In the genomic region with DNA sequence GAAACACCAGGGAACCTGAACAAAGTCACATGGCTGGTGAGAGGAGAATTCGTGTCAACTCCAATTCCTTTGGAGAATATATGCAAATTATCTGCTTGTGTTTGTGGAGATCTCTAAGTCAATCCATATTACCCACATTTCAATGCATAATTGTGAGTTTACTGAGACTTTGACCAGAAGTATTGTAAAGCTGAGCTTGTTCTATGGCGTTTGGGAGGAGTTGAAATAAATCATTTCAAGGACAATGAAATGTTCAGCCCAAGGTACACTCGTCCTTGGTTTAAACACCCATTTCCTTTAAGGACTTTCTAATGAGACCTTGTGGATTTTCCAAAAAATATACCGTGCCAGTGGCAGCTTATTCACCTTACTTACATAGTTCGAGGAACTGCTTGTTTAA, we compare ENCODE assay signal across 15 cellular contexts.
DNase-seq lines count a peak whose midpoint lies in the region; ATAC-seq and TF ChIP-seq lines count a peak whose summit lies in the region.
"Had no signal": no experiment of that assay in that cellular context is flagged by ENCODE, and none has a peak within 500 bp of the region (broad histone marks: within the 10 kb centered on the region; RNA-seq: fewer than 3 reads in every experiment).

No MANE protein-coding gene starts in this region.

- POLR2A ChIA-PET in activated B cell treated with CpG ODN at 0.5 μM for 24 hours (lab: Charles Lee) = no interaction called here

- intact Hi-C loops in activated B cell treated with CpG ODN at 0.5 μM for 24 hours (cut with micrococcal nuclease) = no loop called here
- intact Hi-C loops in esophagus muscularis mucosa (cut with DNase I) = no loop called here
- intact Hi-C loops in activated naive CD4-positive, alpha-beta T cell treated with anti-CD3 and anti-CD28 coated beads for 36 hours (cut with micrococcal nuclease) = no loop called here

- DNase-seq in NOMO-1 treated with DMSO at 0.1 percent for 48 hours (lab: John Stamatoyannopoulos, UW; ENCODE audit: unreplicated experiment) = peak; percentile 10
- DNase-seq in NOMO-1 (lab: John Stamatoyannopoulos, UW; ENCODE audit: unreplicated experiment in 2 of 2) = no peak
- no peak for DNase-seq in activated B cell treated with CpG ODN at 0.5 μM for 24 hours
- DNase-seq in esophagus muscularis mucosa (ENCODE audit: extremely low spot score) = no peak
- no peak for DNase-seq in stimulated activated naive B cell treated with anti-CD40 and anti-IgM and Interleukin-4, amounts not matched to agents 10 μg/mL and 1 μg/mL and 100 μg/mL, for 72 hours
- DNase-seq in activated naive CD4-positive, alpha-beta T cell treated with anti-CD3 and anti-CD28 coated beads for 36 hours = no peak
- no peak for DNase-seq in WERI-Rb-1
- DNase-seq: CD4-positive, CD25-positive, alpha-beta regulatory T cell; DMS53; GOT3; HCEC 1CT; HFFc6 had no signal

- H3K36me3 ChIP-seq in esophagus muscularis mucosa (no peaks in the 10 kb centered on the region), WERI-Rb-1 (no peaks in the 10 kb centered on the region)
- H3K36me3 ChIP-seq: BLaER1 had no signal

- no peak overlapping the region for H3K4me3 Mint-ChIP-seq in activated B cell treated with CpG ODN at 0.5 μM for 24 hours
- H3K4me3 Mint-ChIP-seq in stimulated activated naive B cell treated with anti-CD40 and anti-IgM and Interleukin-4, amounts not matched to agents 10 μg/mL and 1 μg/mL and 100 μg/mL, for 72 hours = no peak overlapping the region
- H3K4me3 Mint-ChIP-seq in activated naive CD4-positive, alpha-beta T cell treated with anti-CD3 and anti-CD28 coated beads for 36 hours = no peak overlapping the region
- H3K4me3 Mint-ChIP-seq: CD4-positive, CD25-positive, alpha-beta regulatory T cell; HFFc6 had no signal

- no peaks in the 10 kb centered on the region for H3K9me3 ChIP-seq in esophagus muscularis mucosa
- no peaks in the 10 kb centered on the region for H3K9me3 ChIP-seq in WERI-Rb-1 (ENCODE audit: severe bottlenecking)
- H3K9me3 ChIP-seq: BLaER1 had no signal

- TF ChIP-seq EP300 in esophagus muscularis mucosa (IDR thresholded peaks at IDR 0.05) = no peak

- H3K27me3 ChIP-seq in esophagus muscularis mucosa = no peaks in the 10 kb centered on the region
- H3K27me3 ChIP-seq in WERI-Rb-1 (ENCODE audit: insufficient read depth, low read depth, severe bottlenecking) = no peaks in the 10 kb centered on the region
- H3K27me3 ChIP-seq: BLaER1 had no signal

- no peaks in the 10 kb centered on the region for H3K9me3 Mint-ChIP-seq in activated B cell treated with CpG ODN at 0.5 μM for 24 hours
- H3K9me3 Mint-ChIP-seq in stimulated activated naive B cell treated with anti-CD40 and anti-IgM and Interleukin-4, amounts not matched to agents 10 μg/mL and 1 μg/mL and 100 μg/mL, for 72 hours = no peaks in the 10 kb centered on the region
- no peaks in the 10 kb centered on the region for H3K9me3 Mint-ChIP-seq in activated naive CD4-positive, alpha-beta T cell treated with anti-CD3 and anti-CD28 coated beads for 36 hours
- H3K9me3 Mint-ChIP-seq: HFFc6 had no signal

- no peak overlapping the region for H3K4me3 ChIP-seq in esophagus muscularis mucosa
- H3K4me3 ChIP-seq in WERI-Rb-1 (ENCODE audit: low read depth, low read length) = no peak overlapping the region
- H3K4me3 ChIP-seq: BLaER1 had no signal

- TF ChIP-seq POLR2A in esophagus muscularis mucosa (IDR thresholded peaks at IDR 0.05; ENCODE audit: low read depth) = no peak

- TF ChIP-seq CTCF in activated B cell treated with CpG ODN at 0.5 μM for 24 hours (IDR thresholded peaks at IDR 0.05) (no peak), esophagus muscularis mucosa (IDR thresholded peaks at IDR 0.05) (no peak), WERI-Rb-1 (IDR thresholded peaks at IDR 0.05; ENCODE audit: low read depth, low read length) (no peak)

- peaks cover 48% of the 10 kb centered on the region for H3K4me1 Mint-ChIP-seq in activated B cell treated with CpG ODN at 0.5 μM for 24 hours
- H3K4me1 Mint-ChIP-seq in stimulated activated naive B cell treated with anti-CD40 and anti-IgM and Interleukin-4, amounts not matched to agents 10 μg/mL and 1 μg/mL and 100 μg/mL, for 72 hours = peaks cover 17 to 58% of the 10 kb centered on the region in 2 donors
- H3K4me1 Mint-ChIP-seq in activated naive CD4-positive, alpha-beta T cell treated with anti-CD3 and anti-CD28 coated beads for 36 hours (ENCODE audit: low read depth) = no peaks in the 10 kb centered on the region
- H3K4me1 Mint-ChIP-seq: CD4-positive, CD25-positive, alpha-beta regulatory T cell had no signal

- no peak for ATAC-seq in activated B cell treated with CpG ODN at 0.5 μM for 24 hours (ENCODE audit: low read depth)
- ATAC-seq in stimulated activated naive B cell treated with anti-CD40 and anti-IgM and Interleukin-4, amounts not matched to agents 10 μg/mL and 1 μg/mL and 100 μg/mL, for 72 hours (replicated peaks) = no peak
- ATAC-seq in GM18498 (IDR thresholded peaks at IDR 0.05; ENCODE audit: unreplicated experiment) = no peak

- peak overlapping the region; percentile 15 to 62 (median 57) for H3K27ac ChIP-seq in esophagus muscularis mucosa (replicated peaks in 1 of 4)
- no peak overlapping the region for H3K27ac ChIP-seq in WERI-Rb-1
- H3K27ac ChIP-seq: 22Rv1, BLaER1 had no signal

- peaks cover 4 to 76% (median 57%) of the 10 kb centered on the region in 4 donors for H3K4me1 ChIP-seq in esophagus muscularis mucosa

- CTCF ChIA-PET in activated B cell treated with CpG ODN at 0.5 μM for 24 hours (lab: Charles Lee) = no interaction called here
- CTCF ChIA-PET in activated naive CD4-positive, alpha-beta T cell treated with anti-CD3 and anti-CD28 coated beads for 36 hours (lab: Charles Lee) = no interaction called here

- 31% methylated on average over 5 of the region's 5 CpGs for WGBS in esophagus muscularis mucosa

- H3K27me3 Mint-ChIP-seq in activated B cell treated with CpG ODN at 0.5 μM for 24 hours = no peaks in the 10 kb centered on the region
- H3K27me3 Mint-ChIP-seq in stimulated activated naive B cell treated with anti-CD40 and anti-IgM and Interleukin-4, amounts not matched to agents 10 μg/mL and 1 μg/mL and 100 μg/mL, for 72 hours = no peaks in the 10 kb centered on the region
- no peaks in the 10 kb centered on the region for H3K27me3 Mint-ChIP-seq in activated naive CD4-positive, alpha-beta T cell treated with anti-CD3 and anti-CD28 coated beads for 36 hours (ENCODE audit: low read depth)

- peak overlapping the region; percentile 52 for H3K27ac Mint-ChIP-seq in activated B cell treated with CpG ODN at 0.5 μM for 24 hours
- peak overlapping the region; percentile 14 for H3K27ac Mint-ChIP-seq in stimulated activated naive B cell treated with anti-CD40 and anti-IgM and Interleukin-4, amounts not matched to agents 10 μg/mL and 1 μg/mL and 100 μg/mL, for 72 hours
- no peak overlapping the region for H3K27ac Mint-ChIP-seq in activated naive CD4-positive, alpha-beta T cell treated with anti-CD3 and anti-CD28 coated beads for 36 hours
- H3K27ac Mint-ChIP-seq: CD4-positive, CD25-positive, alpha-beta regulatory T cell; HFFc6 had no signal

- no peaks in the 10 kb centered on the region for H3K36me3 Mint-ChIP-seq in activated B cell treated with CpG ODN at 0.5 μM for 24 hours (ENCODE audit: low read depth)
- H3K36me3 Mint-ChIP-seq in stimulated activated naive B cell treated with anti-CD40 and anti-IgM and Interleukin-4, amounts not matched to agents 10 μg/mL and 1 μg/mL and 100 μg/mL, for 72 hours = peaks cover 0 to 3% of the 10 kb centered on the region in 2 donors
- H3K36me3 Mint-ChIP-seq in activated naive CD4-positive, alpha-beta T cell treated with anti-CD3 and anti-CD28 coated beads for 36 hours (ENCODE audit: low read depth) = no peaks in the 10 kb centered on the region
- H3K36me3 Mint-ChIP-seq: CD4-positive, CD25-positive, alpha-beta regulatory T cell had no signal
